1 cellular context compared by ENCODE assay signal in the genomic region with DNA sequence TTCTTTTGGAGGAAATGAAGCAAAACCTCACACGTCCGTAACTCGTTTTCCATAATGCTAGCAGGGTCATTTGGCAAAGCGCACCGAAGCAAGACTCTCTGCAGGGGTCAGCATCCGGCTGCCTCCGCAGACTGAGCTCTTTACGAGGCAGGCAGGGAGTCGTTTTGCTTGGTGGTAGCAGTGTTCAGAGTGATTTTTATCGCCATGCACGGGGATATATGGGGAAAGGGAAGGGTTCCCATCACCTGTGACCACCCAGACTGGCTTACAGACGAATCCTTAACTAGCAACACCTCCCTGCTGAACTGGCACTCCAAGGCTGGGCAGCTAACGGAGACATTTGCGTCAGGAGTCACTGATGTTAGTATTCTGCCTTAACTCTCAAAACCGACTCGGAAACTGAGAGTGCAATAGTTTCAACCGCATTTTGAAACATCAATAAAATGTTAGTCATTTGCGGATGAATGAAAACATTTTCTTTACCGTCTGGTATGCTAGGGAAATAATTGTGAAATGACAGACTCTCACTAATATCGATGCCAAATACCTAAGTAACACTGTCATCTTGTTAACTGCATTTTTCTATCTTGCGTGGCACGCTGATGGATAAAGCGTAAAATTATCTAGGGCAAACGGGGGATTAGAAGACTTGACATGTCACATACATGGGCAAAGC.
TF ChIP-seq lines count a peak whose summit lies in the region.

No MANE protein-coding gene starts in this region.

TF ChIP-seq in GM12878, 131 proteins besides CTCF, POLR2A, EP300 and RAD21 (continued from another document and continues in another):
- TF ChIP-seq, protein P1, sequence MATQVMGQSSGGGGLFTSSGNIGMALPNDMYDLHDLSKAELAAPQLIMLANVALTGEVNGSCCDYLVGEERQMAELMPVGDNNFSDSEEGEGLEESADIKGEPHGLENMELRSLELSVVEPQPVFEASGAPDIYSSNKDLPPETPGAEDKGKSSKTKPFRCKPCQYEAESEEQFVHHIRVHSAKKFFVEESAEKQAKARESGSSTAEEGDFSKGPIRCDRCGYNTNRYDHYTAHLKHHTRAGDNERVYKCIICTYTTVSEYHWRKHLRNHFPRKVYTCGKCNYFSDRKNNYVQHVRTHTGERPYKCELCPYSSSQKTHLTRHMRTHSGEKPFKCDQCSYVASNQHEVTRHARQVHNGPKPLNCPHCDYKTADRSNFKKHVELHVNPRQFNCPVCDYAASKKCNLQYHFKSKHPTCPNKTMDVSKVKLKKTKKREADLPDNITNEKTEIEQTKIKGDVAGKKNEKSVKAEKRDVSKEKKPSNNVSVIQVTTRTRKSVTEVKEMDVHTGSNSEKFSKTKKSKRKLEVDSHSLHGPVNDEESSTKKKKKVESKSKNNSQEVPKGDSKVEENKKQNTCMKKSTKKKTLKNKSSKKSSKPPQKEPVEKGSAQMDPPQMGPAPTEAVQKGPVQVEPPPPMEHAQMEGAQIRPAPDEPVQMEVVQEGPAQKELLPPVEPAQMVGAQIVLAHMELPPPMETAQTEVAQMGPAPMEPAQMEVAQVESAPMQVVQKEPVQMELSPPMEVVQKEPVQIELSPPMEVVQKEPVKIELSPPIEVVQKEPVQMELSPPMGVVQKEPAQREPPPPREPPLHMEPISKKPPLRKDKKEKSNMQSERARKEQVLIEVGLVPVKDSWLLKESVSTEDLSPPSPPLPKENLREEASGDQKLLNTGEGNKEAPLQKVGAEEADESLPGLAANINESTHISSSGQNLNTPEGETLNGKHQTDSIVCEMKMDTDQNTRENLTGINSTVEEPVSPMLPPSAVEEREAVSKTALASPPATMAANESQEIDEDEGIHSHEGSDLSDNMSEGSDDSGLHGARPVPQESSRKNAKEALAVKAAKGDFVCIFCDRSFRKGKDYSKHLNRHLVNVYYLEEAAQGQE (IDR thresholded peaks at IDR 0.05; ENCODE audit: low read depth, low read length): no peak
- TF ChIP-seq RB1 (IDR thresholded peaks at IDR 0.05; ENCODE audit: borderline replicate concordance) (no peak), ZNF622 (IDR thresholded peaks at IDR 0.05) (no peak), TARDBP (IDR thresholded peaks at IDR 0.05; ENCODE audit: borderline replicate concordance) (no peak), MTA3 (IDR thresholded peaks at IDR 0.05; ENCODE audit: borderline replicate concordance, low read length) (0 out of 2 replicates have a peak, but pooled peaks have one; percentile 51), MYC (IDR thresholded peaks at IDR 0.05; ENCODE audit: insufficient read depth, insufficient read length, insufficient replicate concordance, low read length, severe bottlenecking) (no peak), ZNF384 (IDR thresholded peaks at IDR 0.05; ENCODE audit: borderline replicate concordance, low read depth, low read length) (no peak), BCL11A (IDR thresholded peaks at IDR 0.05; ENCODE audit: low read depth, low read length) (peak; percentile 47; the same call in 1 of the 2 replicates), WRNIP1 (IDR thresholded peaks at IDR 0.05; ENCODE audit: borderline replicate concordance, low read depth, low read length) (no peak), HCFC1 (IDR thresholded peaks at IDR 0.05; ENCODE audit: low read length) (no peak), DPF2 (IDR thresholded peaks at IDR 0.05) (no peak), RBBP5 (conservative IDR thresholded peaks at IDR 0.05) (no peak), SPI1 (IDR thresholded peaks at IDR 0.05; ENCODE audit: borderline replicate concordance, insufficient read depth, low read depth, low read length) (0 out of 2 replicates have a peak, but pooled peaks have one; percentile 25), TCF3 (IDR thresholded peaks at IDR 0.05; ENCODE audit: borderline replicate concordance, insufficient read depth, low read depth, low read length) (no peak), STAT1 (conservative IDR thresholded peaks at IDR 0.05) (no peak), PML (IDR thresholded peaks at IDR 0.05; ENCODE audit: low read length) (no peak), BRCA1 (IDR thresholded peaks at IDR 0.05; ENCODE audit: low read depth, low read length) (no peak), ATF7 (IDR thresholded peaks at IDR 0.05; ENCODE audit: low read depth) (no peak), JUND (IDR thresholded peaks at IDR 0.05; ENCODE audit: low read depth, low read length) (no peak)
- TF ChIP-seq, protein P2, sequence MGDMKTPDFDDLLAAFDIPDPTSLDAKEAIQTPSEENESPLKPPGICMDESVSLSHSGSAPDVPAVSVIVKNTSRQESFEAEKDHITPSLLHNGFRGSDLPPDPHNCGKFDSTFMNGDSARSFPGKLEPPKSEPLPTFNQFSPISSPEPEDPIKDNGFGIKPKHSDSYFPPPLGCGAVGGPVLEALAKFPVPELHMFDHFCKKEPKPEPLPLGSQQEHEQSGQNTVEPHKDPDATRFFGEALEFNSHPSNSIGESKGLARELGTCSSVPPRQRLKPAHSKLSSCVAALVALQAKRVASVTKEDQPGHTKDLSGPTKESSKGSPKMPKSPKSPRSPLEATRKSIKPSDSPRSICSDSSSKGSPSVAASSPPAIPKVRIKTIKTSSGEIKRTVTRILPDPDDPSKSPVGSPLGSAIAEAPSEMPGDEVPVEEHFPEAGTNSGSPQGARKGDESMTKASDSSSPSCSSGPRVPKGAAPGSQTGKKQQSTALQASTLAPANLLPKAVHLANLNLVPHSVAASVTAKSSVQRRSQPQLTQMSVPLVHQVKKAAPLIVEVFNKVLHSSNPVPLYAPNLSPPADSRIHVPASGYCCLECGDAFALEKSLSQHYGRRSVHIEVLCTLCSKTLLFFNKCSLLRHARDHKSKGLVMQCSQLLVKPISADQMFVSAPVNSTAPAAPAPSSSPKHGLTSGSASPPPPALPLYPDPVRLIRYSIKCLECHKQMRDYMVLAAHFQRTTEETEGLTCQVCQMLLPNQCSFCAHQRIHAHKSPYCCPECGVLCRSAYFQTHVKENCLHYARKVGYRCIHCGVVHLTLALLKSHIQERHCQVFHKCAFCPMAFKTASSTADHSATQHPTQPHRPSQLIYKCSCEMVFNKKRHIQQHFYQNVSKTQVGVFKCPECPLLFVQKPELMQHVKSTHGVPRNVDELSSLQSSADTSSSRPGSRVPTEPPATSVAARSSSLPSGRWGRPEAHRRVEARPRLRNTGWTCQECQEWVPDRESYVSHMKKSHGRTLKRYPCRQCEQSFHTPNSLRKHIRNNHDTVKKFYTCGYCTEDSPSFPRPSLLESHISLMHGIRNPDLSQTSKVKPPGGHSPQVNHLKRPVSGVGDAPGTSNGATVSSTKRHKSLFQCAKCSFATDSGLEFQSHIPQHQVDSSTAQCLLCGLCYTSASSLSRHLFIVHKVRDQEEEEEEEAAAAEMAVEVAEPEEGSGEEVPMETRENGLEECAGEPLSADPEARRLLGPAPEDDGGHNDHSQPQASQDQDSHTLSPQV (IDR thresholded peaks at IDR 0.05): no peak
- TF ChIP-seq, protein P3, sequence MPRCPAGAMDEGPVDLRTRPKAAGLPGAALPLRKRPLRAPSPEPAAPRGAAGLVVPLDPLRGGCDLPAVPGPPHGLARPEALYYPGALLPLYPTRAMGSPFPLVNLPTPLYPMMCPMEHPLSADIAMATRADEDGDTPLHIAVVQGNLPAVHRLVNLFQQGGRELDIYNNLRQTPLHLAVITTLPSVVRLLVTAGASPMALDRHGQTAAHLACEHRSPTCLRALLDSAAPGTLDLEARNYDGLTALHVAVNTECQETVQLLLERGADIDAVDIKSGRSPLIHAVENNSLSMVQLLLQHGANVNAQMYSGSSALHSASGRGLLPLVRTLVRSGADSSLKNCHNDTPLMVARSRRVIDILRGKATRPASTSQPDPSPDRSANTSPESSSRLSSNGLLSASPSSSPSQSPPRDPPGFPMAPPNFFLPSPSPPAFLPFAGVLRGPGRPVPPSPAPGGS (IDR thresholded peaks at IDR 0.05; ENCODE audit: borderline replicate concordance, insufficient read depth, low read depth, low read length, poor library complexity, severe bottlenecking): no peak
- TF ChIP-seq, protein P4, sequence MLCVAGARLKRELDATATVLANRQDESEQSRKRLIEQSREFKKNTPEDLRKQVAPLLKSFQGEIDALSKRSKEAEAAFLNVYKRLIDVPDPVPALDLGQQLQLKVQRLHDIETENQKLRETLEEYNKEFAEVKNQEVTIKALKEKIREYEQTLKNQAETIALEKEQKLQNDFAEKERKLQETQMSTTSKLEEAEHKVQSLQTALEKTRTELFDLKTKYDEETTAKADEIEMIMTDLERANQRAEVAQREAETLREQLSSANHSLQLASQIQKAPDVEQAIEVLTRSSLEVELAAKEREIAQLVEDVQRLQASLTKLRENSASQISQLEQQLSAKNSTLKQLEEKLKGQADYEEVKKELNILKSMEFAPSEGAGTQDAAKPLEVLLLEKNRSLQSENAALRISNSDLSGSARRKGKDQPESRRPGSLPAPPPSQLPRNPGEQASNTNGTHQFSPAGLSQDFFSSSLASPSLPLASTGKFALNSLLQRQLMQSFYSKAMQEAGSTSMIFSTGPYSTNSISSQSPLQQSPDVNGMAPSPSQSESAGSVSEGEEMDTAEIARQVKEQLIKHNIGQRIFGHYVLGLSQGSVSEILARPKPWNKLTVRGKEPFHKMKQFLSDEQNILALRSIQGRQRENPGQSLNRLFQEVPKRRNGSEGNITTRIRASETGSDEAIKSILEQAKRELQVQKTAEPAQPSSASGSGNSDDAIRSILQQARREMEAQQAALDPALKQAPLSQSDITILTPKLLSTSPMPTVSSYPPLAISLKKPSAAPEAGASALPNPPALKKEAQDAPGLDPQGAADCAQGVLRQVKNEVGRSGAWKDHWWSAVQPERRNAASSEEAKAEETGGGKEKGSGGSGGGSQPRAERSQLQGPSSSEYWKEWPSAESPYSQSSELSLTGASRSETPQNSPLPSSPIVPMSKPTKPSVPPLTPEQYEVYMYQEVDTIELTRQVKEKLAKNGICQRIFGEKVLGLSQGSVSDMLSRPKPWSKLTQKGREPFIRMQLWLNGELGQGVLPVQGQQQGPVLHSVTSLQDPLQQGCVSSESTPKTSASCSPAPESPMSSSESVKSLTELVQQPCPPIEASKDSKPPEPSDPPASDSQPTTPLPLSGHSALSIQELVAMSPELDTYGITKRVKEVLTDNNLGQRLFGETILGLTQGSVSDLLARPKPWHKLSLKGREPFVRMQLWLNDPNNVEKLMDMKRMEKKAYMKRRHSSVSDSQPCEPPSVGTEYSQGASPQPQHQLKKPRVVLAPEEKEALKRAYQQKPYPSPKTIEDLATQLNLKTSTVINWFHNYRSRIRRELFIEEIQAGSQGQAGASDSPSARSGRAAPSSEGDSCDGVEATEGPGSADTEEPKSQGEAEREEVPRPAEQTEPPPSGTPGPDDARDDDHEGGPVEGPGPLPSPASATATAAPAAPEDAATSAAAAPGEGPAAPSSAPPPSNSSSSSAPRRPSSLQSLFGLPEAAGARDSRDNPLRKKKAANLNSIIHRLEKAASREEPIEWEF (IDR thresholded peaks at IDR 0.05; ENCODE audit: insufficient replicate concordance, low read depth, low read length): no peak
- TF ChIP-seq, protein P5, sequence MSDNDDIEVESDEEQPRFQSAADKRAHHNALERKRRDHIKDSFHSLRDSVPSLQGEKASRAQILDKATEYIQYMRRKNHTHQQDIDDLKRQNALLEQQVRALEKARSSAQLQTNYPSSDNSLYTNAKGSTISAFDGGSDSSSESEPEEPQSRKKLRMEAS (IDR thresholded peaks at IDR 0.05; ENCODE audit: low read depth, low read length): no peak
- TF ChIP-seq, protein P6, sequence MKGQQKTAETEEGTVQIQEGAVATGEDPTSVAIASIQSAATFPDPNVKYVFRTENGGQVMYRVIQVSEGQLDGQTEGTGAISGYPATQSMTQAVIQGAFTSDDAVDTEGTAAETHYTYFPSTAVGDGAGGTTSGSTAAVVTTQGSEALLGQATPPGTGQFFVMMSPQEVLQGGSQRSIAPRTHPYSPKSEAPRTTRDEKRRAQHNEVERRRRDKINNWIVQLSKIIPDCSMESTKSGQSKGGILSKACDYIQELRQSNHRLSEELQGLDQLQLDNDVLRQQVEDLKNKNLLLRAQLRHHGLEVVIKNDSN (IDR thresholded peaks at IDR 0.05; ENCODE audit: borderline replicate concordance, extremely low read length, insufficient read depth, low read depth, low read length): no peak
- TF ChIP-seq, protein P7, sequence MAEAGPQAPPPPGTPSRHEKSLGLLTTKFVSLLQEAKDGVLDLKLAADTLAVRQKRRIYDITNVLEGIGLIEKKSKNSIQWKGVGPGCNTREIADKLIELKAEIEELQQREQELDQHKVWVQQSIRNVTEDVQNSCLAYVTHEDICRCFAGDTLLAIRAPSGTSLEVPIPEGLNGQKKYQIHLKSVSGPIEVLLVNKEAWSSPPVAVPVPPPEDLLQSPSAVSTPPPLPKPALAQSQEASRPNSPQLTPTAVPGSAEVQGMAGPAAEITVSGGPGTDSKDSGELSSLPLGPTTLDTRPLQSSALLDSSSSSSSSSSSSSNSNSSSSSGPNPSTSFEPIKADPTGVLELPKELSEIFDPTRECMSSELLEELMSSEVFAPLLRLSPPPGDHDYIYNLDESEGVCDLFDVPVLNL (IDR thresholded peaks at IDR 0.05; ENCODE audit: low read depth, low read length): no peak
- TF ChIP-seq, protein P8, sequence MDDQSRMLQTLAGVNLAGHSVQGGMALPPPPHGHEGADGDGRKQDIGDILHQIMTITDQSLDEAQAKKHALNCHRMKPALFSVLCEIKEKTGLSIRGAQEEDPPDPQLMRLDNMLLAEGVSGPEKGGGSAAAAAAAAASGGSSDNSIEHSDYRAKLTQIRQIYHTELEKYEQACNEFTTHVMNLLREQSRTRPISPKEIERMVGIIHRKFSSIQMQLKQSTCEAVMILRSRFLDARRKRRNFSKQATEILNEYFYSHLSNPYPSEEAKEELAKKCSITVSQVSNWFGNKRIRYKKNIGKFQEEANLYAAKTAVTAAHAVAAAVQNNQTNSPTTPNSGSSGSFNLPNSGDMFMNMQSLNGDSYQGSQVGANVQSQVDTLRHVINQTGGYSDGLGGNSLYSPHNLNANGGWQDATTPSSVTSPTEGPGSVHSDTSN (IDR thresholded peaks at IDR 0.05; ENCODE audit: insufficient replicate concordance, low read depth, low read length): no peak
- TF ChIP-seq, protein P9, sequence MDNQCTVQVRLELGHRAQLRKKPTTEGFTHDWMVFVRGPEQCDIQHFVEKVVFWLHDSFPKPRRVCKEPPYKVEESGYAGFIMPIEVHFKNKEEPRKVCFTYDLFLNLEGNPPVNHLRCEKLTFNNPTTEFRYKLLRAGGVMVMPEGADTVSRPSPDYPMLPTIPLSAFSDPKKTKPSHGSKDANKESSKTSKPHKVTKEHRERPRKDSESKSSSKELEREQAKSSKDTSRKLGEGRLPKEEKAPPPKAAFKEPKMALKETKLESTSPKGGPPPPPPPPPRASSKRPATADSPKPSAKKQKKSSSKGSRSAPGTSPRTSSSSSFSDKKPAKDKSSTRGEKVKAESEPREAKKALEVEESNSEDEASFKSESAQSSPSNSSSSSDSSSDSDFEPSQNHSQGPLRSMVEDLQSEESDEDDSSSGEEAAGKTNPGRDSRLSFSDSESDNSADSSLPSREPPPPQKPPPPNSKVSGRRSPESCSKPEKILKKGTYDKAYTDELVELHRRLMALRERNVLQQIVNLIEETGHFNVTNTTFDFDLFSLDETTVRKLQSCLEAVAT (IDR thresholded peaks at IDR 0.05): no peak
- TF ChIP-seq, protein P10, sequence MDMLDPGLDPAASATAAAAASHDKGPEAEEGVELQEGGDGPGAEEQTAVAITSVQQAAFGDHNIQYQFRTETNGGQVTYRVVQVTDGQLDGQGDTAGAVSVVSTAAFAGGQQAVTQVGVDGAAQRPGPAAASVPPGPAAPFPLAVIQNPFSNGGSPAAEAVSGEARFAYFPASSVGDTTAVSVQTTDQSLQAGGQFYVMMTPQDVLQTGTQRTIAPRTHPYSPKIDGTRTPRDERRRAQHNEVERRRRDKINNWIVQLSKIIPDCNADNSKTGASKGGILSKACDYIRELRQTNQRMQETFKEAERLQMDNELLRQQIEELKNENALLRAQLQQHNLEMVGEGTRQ (IDR thresholded peaks at IDR 0.05; ENCODE audit: borderline replicate concordance, low read depth, low read length): no peak
